Comparison of ENCODE assay signal across 20 cellular contexts in genomic region chr7:124791876-124792446, GRCh38. TPM values are rescaled to one million over a fixed set of nuclear protein-coding genes. Genes with fewer than 3 reads are reported as not detected.
DNase-seq lines count a peak whose midpoint lies in the region; ATAC-seq, FAIRE-seq and TF ChIP-seq lines count a peak whose summit lies in the region.
"Had no signal": no experiment of that assay in that cellular context is flagged by ENCODE, and none has a peak within 500 bp of the region (broad histone marks: within the 10 kb centered on the region; RNA-seq: fewer than 3 reads in every experiment).

No MANE protein-coding gene starts in this region.

- no peaks in the 10 kb centered on the region for H3K9me1 ChIP-seq in K562 (ENCODE audit: control insufficient read depth, insufficient read depth, low read length)

- TF ChIP-seq POLR2A in K562 (conservative IDR thresholded peaks at IDR 0.05), result no peak

- no peak overlapping the region for H4K8ac ChIP-seq in trophoblast cell (ENCODE audit: low read depth, low read length)

- H4K20me1 ChIP-seq in K562 (replicated peaks; ENCODE audit: control insufficient read depth, insufficient read depth, low read length), result no peaks in the 10 kb centered on the region
- H4K20me1 ChIP-seq: BLaER1 had no signal

- no peak overlapping the region for H3K23ac ChIP-seq in trophoblast cell (ENCODE audit: low read length)

- ATAC-seq in K562, result no peak

- H3K4ac ChIP-seq in trophoblast cell (ENCODE audit: low read depth, low read length), result no peak overlapping the region

- H2BK5ac ChIP-seq in trophoblast cell (ENCODE audit: low read depth, low read length, poor library complexity), result peak overlapping the region; percentile 97

- H3K27ac ChIP-seq in K562 (ENCODE audit: extremely low read depth, low read depth, low read length), result no peak overlapping the region
- peak overlapping the region; percentile 99 for H3K27ac ChIP-seq in trophoblast cell (ENCODE audit: low read depth, low read length)
- H3K27ac ChIP-seq: BLaER1, SJCRH30 had no signal

- FAIRE-seq in K562 (lab: Jason Lieb, UNC), result no peak
- FAIRE-seq: A204.1, H54, HTR-8/SVneo had no signal

- H2AFZ ChIP-seq in K562 (ENCODE audit: low read depth, low read length) (no peak overlapping the region), trophoblast cell (ENCODE audit: insufficient read depth, low read length, poor library complexity) (no peak overlapping the region)

- H3K18ac ChIP-seq in trophoblast cell (ENCODE audit: low read length), result no peak overlapping the region

- 0% methylated on average over 2 of the region's 2 CpGs for WGBS in K562 (ENCODE audit: insufficient coverage, low coverage, missing lambda C conversion rate)
- WGBS in trophoblast cell (ENCODE audit: extremely low coverage, insufficient coverage, insufficient read length), result no CpG with 5 or more reads among the region's 2 CpGs

- H2BK120ac ChIP-seq in trophoblast cell (ENCODE audit: insufficient read depth, low read length, poor library complexity), result peak overlapping the region; percentile 91

- no peaks in the 10 kb centered on the region for H3K79me2 ChIP-seq in K562 (ENCODE audit: control insufficient read depth, insufficient read depth, low read length)
- H3K79me2 ChIP-seq in trophoblast cell (ENCODE audit: control insufficient read depth, insufficient read depth, low read length, poor library complexity), result peaks cover 4% of the 10 kb centered on the region

- no peaks in the 10 kb centered on the region for H3K4me1 ChIP-seq in K562 (replicated peaks in 1 of 2; ENCODE audit: control insufficient read depth in 2 of 2, insufficient read depth in 2 of 2, low read length in 2 of 2)
- H3K4me1 ChIP-seq in trophoblast cell (ENCODE audit: control insufficient read depth in 1 of 2, insufficient read depth in 2 of 2, low read length in 2 of 2), result peaks cover 5 to 17% of the 10 kb centered on the region in 2 experiments
- H3K4me1 ChIP-seq: BLaER1, SJCRH30 had no signal

- no peak for TF ChIP-seq RAD21 in K562 (CRISPR knock-in tag; conservative IDR thresholded peaks at IDR 0.05 in 1 of 2, IDR thresholded peaks at IDR 0.05 in 1 of 2)

- H3K27me3 ChIP-seq in K562 (ENCODE audit: control insufficient read depth in 2 of 2, insufficient read depth in 2 of 2, low read length in 2 of 2), result no peaks in the 10 kb centered on the region; a peak in 1 of 5 replicates
- H3K27me3 ChIP-seq in trophoblast cell (ENCODE audit: insufficient read depth, low read length), result no peaks in the 10 kb centered on the region
- H3K27me3 ChIP-seq: BLaER1, SJCRH30 had no signal

- TF ChIP-seq CTCF in K562 (IDR thresholded peaks at IDR 0.05 in 2 of 3, conservative IDR thresholded peaks at IDR 0.05 in 1 of 3; ENCODE audit: insufficient read depth in 2 of 3, low read depth in 1 of 3, low read length in 3 of 3), result no peak

- H2BK12ac ChIP-seq in trophoblast cell (ENCODE audit: low read length), result no peak overlapping the region

- DNase-seq in Caki2 (ENCODE audit: low read depth), result peak; percentile 12
- DNase-seq in HT1080 (ENCODE audit: low read depth), result peak; percentile 4
- DNase-seq in K562 (ENCODE audit: extremely low read depth in 1 of 4, low spot score in 3 of 4), result no peak
- DNase-seq in trophoblast cell, result peak; percentile 86 to 97
- DNase-seq in immature natural killer cell, result no peak
- DNase-seq in putamen (ENCODE audit: low spot score), result no peak
- DNase-seq in effector CD4-positive, alpha-beta T cell, result no peak
- no peak for DNase-seq in activated CD4-positive, CD25-positive, alpha-beta regulatory T cell (lab: John Stamatoyannopoulos, UW)
- DNase-seq: CD8-positive, alpha-beta memory T cell; DMS79 treated with DMSO at 0.1 percent for 48 hours; NCI-H187 treated with DMSO at 0.1 percent for 48 hours; NCI-H2227 treated with DMSO at 0.1 percent for 48 hours; NCI-H510A treated with DMSO at 0.1 percent for 48 hours; NCI-H774; SJCRH30 had no signal

- no peaks in the 10 kb centered on the region for H3K36me3 Mint-ChIP-seq in immature natural killer cell
- H3K36me3 Mint-ChIP-seq: CD8-positive, alpha-beta memory T cell had no signal

- no peak overlapping the region for H3K27ac Mint-ChIP-seq in immature natural killer cell
- H3K27ac Mint-ChIP-seq: CD8-positive, alpha-beta memory T cell had no signal

- peaks cover 2 to 8% (median 6%) of the 10 kb centered on the region in 3 donors for H3K27me3 Mint-ChIP-seq in immature natural killer cell (ENCODE audit: low read depth in 3 of 3)

- H3K36me3 ChIP-seq in K562 (ENCODE audit: control insufficient read depth, insufficient read depth, low read length) (no peaks in the 10 kb centered on the region), trophoblast cell (ENCODE audit: control insufficient read depth in 1 of 2, insufficient read depth in 2 of 2, low read length in 2 of 2) (no peaks in the 10 kb centered on the region)
- H3K36me3 ChIP-seq: BLaER1, SJCRH30 had no signal

- POLR2A ChIA-PET in K562 (lab: Yijun Ruan, JAX), result no interaction called here

- H3K14ac ChIP-seq in trophoblast cell (ENCODE audit: low read length), result peak overlapping the region; percentile 84

- intact Hi-C loops in K562 (cut with micrococcal nuclease), result no loop called here

- in situ Hi-C loops in Caki2 (cut with HindIII; ENCODE audit: low pct_unique_long_range_greater_than_20kb, low sequenced_read_pairs) (no loop called here), K562 (cut with MboI) (no loop called here)

- no peak overlapping the region for H4K91ac ChIP-seq in trophoblast cell (ENCODE audit: low read depth, low read length)

- H3K9ac ChIP-seq in K562 (ENCODE audit: insufficient read depth in 1 of 2, low read depth in 2 of 2, low read length in 2 of 2), result no peak overlapping the region
- no peak overlapping the region for H3K9ac ChIP-seq in trophoblast cell (ENCODE audit: low read length)
- H3K9ac ChIP-seq: BLaER1 had no signal

- peaks cover 1 to 16% (median 6%) of the 10 kb centered on the region in 6 donors for H3K9me3 Mint-ChIP-seq in immature natural killer cell

- H3K9me3 ChIP-seq in K562 (replicated peaks; ENCODE audit: control insufficient read depth, insufficient read depth, low read depth, low read length) (no peaks in the 10 kb centered on the region), trophoblast cell (ENCODE audit: insufficient read depth, low read depth, low read length) (no peaks in the 10 kb centered on the region)
- H3K9me3 ChIP-seq: BLaER1, SJCRH30 had no signal

- CTCF ChIA-PET in K562 (lab: Yijun Ruan, JAX; ENCODE audit: low intra/inter-chr PET ratio), result no interaction called here

- H2AK5ac ChIP-seq in trophoblast cell (ENCODE audit: low read length), result no peak overlapping the region

- H3K4me2 ChIP-seq in K562 (ENCODE audit: insufficient read depth, low read length) (no peak overlapping the region), trophoblast cell (ENCODE audit: low read length) (peak overlapping the region; percentile 52)
- H3K4me2 ChIP-seq: BLaER1 had no signal

- H3K79me1 ChIP-seq in trophoblast cell (ENCODE audit: low read length), result peaks cover 26% of the 10 kb centered on the region

- BruUV-seq in K562 (replicated peaks; lab: Mats Ljungman, UMichigan), result no TSS peak

- no peak overlapping the region for H3K4me3 Mint-ChIP-seq in immature natural killer cell
- H3K4me3 Mint-ChIP-seq: CD8-positive, alpha-beta memory T cell had no signal

- no peaks in the 10 kb centered on the region for H3K4me1 Mint-ChIP-seq in immature natural killer cell
- H3K4me1 Mint-ChIP-seq: CD8-positive, alpha-beta memory T cell had no signal

- TF ChIP-seq EP300 in K562 (IDR thresholded peaks at IDR 0.05; ENCODE audit: low read length), result no peak

- H3K4me3 ChIP-seq in K562, result no peak overlapping the region
- no peak overlapping the region for H3K4me3 ChIP-seq in trophoblast cell (ENCODE audit: low read depth, low read length)
- H3K4me3 ChIP-seq: BLaER1, SJCRH30 had no signal

- H4K12ac ChIP-seq in trophoblast cell (ENCODE audit: low read depth, low read length), result no peak overlapping the region

TF ChIP-seq in K562, 482 proteins besides CTCF, POLR2A, EP300 and RAD21 (continues in another document):
- TF ChIP-seq NONO (IDR thresholded peaks at IDR 0.05; ENCODE audit: low read depth in 2 of 2, low read length in 1 of 2) (no peak), MIER1 (IDR thresholded peaks at IDR 0.05; ENCODE audit: low read depth) (no peak), NR4A1 (CRISPR knock-in tag; IDR thresholded peaks at IDR 0.05) (no peak), NR4A1 (tag; IDR thresholded peaks at IDR 0.05) (no peak), MCM3 (IDR thresholded peaks at IDR 0.05) (no peak), STAT5B (CRISPR knock-in tag; IDR thresholded peaks at IDR 0.05) (no peak), ZNF316 (IDR thresholded peaks at IDR 0.05) (peak; percentile 82)

RNA-seq across cellular contexts. Expression of gene GPR37, which starts 26.4 kb away (rescaled TPM):
- total RNA-seq in Caki2 (2014; rRNA removed; shearing (Covaris generic); ENCODE audit: low replicate concordance), result not detected in 2 replicates
- total RNA-seq in HT1080 (2014; rRNA removed; shearing (Covaris generic)), result 0.79 and 0.80 TPM in 2 replicates
- polyA plus RNA-seq in HT1080 (2015; cell fraction: cytosol; rRNA removed), result 0.67 and 0.83 TPM in 2 replicates
- polyA plus RNA-seq in HT1080 (2015; cell fraction: nucleus; rRNA removed), result 1.2 TPM in 2 replicates
- not detected in 2 replicates for total RNA-seq in K562 (2011; cell fraction: chromatin; rRNA removed; ENCODE audit: low replicate concordance)
- total RNA-seq in K562 (2011; cell fraction: nucleolus; rRNA removed), result not detected in 2 replicates
- total RNA-seq in K562 (2011; cell fraction: nucleoplasm; rRNA removed), result not detected in 2 replicates
- total RNA-seq in K562 (2014; rRNA removed), result not detected in 2 replicates
- not detected in 2 replicates for total RNA-seq in K562 (2014; rRNA removed; fragmentation: Illumina TruSeq; extraction: Trizol)
- not detected in 2 replicates for total RNA-seq in K562 (2015; rRNA removed; fragmentation: Illumina TruSeq; extraction: Trizol)
- 0.07 TPM in 1 of 2 replicates, not detected in the other for total RNA-seq in K562 (2021)
- not detected in 2 replicates for polyA plus RNA-seq in K562 (2011; rRNA removed)
- not detected in 2 replicates for polyA plus RNA-seq in K562 (2011; cell fraction: cytosol; rRNA removed)
- not detected in 2 replicates for polyA plus RNA-seq in K562 (2011; cell fraction: nucleus; rRNA removed)
- 0.03 and 0.07 TPM in 2 replicates for polyA plus RNA-seq in K562 (2012)
- polyA plus RNA-seq in K562 (2014; fragmentation: Illumina TruSeq; extraction: Trizol), result not detected in 2 replicates
- polyA plus RNA-seq in K562 (2014; fragmentation: Nextera tagmentation; extraction: Ambion mirVana), result not detected
- 0.03 TPM in 1 of 2 replicates, not detected in the other for polyA plus RNA-seq in K562 (2014; rRNA removed)
- not detected in 2 replicates for polyA minus RNA-seq in K562 (2011; rRNA and poly(A)+ RNA removed)
- not detected in 2 replicates for polyA minus RNA-seq in K562 (2011; cell fraction: cytosol; rRNA and poly(A)+ RNA removed)
- polyA minus RNA-seq in K562 (2011; cell fraction: nucleus; rRNA and poly(A)+ RNA removed), result not detected in 2 replicates
- polyA plus RNA-seq in trophoblast cell (2013), result 28.7 and 30.2 TPM in 2 replicates
- polyA plus RNA-seq in immature natural killer cell, result not detected
- total RNA-seq: CD8-positive, alpha-beta memory T cell; G401 had no signal
- polyA plus RNA-seq: CD8-positive, alpha-beta memory T cell had no signal

Comparison
In these comparisons a context has a peak if more than half of its experiments do, and no peak if none do; other contexts are left out.
1. DNase-seq: peak in Caki2 (single experiment), HT1080 (single experiment) and trophoblast cell (2 of 2); none in K562 (0 of 4), immature natural killer cell (0 of 3), putamen (single experiment), effector CD4-positive, alpha-beta T cell (single experiment) and activated CD4-positive, CD25-positive, alpha-beta regulatory T cell (0 of 4).